Comparison of ENCODE assay signal across 2 cellular contexts in the genomic region with DNA sequence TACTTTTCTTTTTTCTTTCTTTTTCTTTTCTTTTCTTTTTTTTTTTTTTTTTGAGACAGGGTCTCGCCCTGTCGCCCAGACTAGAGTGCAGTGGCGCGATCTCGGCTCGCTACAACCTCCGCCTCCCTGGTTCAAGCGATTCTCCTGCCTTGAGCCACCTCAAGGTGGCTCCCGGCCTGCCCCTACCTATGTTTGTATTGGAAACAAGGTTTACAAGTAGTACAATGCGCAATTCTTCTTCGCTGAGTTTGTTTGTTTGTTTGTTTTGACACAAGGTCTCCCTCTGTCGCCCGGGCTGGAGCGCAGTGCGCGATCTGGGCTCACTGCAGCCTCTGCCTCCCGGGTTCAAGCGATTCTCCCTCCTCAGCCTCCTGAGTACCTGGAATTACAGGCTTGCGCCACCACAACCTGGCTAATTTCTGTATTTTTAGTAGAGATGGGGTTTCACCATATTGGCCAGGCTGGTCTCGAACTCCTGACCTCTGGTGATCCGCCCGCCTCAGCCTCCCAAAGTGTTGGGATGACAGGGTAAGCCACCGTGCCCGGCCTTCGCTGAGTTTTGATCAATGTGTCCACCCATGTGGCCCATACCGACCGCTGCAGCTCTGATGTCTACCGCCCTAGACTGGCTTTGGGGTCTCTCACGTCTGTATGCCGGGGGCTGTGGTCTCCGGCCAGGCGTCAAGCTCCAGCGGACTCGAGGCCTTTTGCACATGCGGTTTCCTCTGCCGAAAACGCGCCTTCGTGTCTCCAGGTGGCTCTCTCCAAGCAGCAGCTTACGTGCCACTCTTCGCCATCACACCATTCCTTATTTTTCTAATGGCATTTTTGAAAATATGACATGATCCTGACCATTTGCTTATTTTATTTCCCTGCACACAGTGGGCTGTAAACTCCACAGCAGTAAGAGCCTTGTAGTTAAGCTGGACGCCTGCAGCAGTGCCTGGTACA.
TF ChIP-seq lines count a peak whose summit lies in the region.

No MANE protein-coding gene starts in this region.

TF ChIP-seq in SK-N-SH, 30 proteins besides CTCF, POLR2A, EP300 and RAD21 (continued from another document):
- no peak for TF ChIP-seq GATA2 (CRISPR knock-in tag; IDR thresholded peaks at IDR 0.05)
- TF ChIP-seq, protein P1, sequence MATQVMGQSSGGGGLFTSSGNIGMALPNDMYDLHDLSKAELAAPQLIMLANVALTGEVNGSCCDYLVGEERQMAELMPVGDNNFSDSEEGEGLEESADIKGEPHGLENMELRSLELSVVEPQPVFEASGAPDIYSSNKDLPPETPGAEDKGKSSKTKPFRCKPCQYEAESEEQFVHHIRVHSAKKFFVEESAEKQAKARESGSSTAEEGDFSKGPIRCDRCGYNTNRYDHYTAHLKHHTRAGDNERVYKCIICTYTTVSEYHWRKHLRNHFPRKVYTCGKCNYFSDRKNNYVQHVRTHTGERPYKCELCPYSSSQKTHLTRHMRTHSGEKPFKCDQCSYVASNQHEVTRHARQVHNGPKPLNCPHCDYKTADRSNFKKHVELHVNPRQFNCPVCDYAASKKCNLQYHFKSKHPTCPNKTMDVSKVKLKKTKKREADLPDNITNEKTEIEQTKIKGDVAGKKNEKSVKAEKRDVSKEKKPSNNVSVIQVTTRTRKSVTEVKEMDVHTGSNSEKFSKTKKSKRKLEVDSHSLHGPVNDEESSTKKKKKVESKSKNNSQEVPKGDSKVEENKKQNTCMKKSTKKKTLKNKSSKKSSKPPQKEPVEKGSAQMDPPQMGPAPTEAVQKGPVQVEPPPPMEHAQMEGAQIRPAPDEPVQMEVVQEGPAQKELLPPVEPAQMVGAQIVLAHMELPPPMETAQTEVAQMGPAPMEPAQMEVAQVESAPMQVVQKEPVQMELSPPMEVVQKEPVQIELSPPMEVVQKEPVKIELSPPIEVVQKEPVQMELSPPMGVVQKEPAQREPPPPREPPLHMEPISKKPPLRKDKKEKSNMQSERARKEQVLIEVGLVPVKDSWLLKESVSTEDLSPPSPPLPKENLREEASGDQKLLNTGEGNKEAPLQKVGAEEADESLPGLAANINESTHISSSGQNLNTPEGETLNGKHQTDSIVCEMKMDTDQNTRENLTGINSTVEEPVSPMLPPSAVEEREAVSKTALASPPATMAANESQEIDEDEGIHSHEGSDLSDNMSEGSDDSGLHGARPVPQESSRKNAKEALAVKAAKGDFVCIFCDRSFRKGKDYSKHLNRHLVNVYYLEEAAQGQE (IDR thresholded peaks at IDR 0.05; ENCODE audit: low read depth, low read length): no peak
- no peak for TF ChIP-seq RFX5 (IDR thresholded peaks at IDR 0.05; ENCODE audit: low read length)
- TF ChIP-seq POLR2AphosphoS5 (IDR thresholded peaks at IDR 0.05; ENCODE audit: low read depth, low read length): no peak
- no peak for TF ChIP-seq TEAD4 (IDR thresholded peaks at IDR 0.05; ENCODE audit: borderline replicate concordance, insufficient read depth)
- TF ChIP-seq NFIC (IDR thresholded peaks at IDR 0.05; ENCODE audit: borderline replicate concordance): no peak
- no peak for TF ChIP-seq FOXJ3 (CRISPR knock-in tag; IDR thresholded peaks at IDR 0.05)
- TF ChIP-seq GABPA (IDR thresholded peaks at IDR 0.05; ENCODE audit: low read depth): no peak
- no peak for TF ChIP-seq RCOR1 (IDR thresholded peaks at IDR 0.05; ENCODE audit: low read length)
TF ChIP-seq in SK-N-SH: peak in this region for 0.

TF ChIP-seq in SK-N-SH treated with all-trans-retinoic acid at 6 μM for 48 hours, 23 proteins besides CTCF, POLR2A, EP300 and RAD21:
- TF ChIP-seq, protein P2, sequence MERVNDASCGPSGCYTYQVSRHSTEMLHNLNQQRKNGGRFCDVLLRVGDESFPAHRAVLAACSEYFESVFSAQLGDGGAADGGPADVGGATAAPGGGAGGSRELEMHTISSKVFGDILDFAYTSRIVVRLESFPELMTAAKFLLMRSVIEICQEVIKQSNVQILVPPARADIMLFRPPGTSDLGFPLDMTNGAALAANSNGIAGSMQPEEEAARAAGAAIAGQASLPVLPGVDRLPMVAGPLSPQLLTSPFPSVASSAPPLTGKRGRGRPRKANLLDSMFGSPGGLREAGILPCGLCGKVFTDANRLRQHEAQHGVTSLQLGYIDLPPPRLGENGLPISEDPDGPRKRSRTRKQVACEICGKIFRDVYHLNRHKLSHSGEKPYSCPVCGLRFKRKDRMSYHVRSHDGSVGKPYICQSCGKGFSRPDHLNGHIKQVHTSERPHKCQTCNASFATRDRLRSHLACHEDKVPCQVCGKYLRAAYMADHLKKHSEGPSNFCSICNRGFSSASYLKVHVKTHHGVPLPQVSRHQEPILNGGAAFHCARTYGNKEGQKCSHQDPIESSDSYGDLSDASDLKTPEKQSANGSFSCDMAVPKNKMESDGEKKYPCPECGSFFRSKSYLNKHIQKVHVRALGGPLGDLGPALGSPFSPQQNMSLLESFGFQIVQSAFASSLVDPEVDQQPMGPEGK (CRISPR knock-in tag; IDR thresholded peaks at IDR 0.05; ENCODE audit: borderline replicate concordance): no peak
- TF ChIP-seq, protein P3, sequence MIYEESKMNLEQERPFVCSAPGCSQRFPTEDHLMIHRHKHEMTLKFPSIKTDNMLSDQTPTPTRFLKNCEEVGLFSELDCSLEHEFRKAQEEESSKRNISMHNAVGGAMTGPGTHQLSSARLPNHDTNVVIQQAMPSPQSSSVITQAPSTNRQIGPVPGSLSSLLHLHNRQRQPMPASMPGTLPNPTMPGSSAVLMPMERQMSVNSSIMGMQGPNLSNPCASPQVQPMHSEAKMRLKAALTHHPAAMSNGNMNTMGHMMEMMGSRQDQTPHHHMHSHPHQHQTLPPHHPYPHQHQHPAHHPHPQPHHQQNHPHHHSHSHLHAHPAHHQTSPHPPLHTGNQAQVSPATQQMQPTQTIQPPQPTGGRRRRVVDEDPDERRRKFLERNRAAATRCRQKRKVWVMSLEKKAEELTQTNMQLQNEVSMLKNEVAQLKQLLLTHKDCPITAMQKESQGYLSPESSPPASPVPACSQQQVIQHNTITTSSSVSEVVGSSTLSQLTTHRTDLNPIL (CRISPR knock-in tag; IDR thresholded peaks at IDR 0.05; ENCODE audit: low read depth): no peak
- TF ChIP-seq, protein P4, sequence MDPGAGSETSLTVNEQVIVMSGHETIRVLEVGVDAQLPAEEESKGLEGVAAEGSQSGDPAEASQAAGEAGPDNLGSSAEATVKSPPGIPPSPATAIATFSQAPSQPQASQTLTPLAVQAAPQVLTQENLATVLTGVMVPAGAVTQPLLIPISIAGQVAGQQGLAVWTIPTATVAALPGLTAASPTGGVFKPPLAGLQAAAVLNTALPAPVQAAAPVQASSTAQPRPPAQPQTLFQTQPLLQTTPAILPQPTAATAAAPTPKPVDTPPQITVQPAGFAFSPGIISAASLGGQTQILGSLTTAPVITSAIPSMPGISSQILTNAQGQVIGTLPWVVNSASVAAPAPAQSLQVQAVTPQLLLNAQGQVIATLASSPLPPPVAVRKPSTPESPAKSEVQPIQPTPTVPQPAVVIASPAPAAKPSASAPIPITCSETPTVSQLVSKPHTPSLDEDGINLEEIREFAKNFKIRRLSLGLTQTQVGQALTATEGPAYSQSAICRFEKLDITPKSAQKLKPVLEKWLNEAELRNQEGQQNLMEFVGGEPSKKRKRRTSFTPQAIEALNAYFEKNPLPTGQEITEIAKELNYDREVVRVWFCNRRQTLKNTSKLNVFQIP (CRISPR knock-in tag; IDR thresholded peaks at IDR 0.05; ENCODE audit: borderline replicate concordance, low read depth): no peak
- no peak for TF ChIP-seq ISL1 (CRISPR knock-in tag; IDR thresholded peaks at IDR 0.05)
- TF ChIP-seq ZNF70 (CRISPR knock-in tag; IDR thresholded peaks at IDR 0.05): no peak
- TF ChIP-seq TCF4 (CRISPR knock-in tag; IDR thresholded peaks at IDR 0.05; ENCODE audit: borderline replicate concordance): no peak
- no peak for TF ChIP-seq ZC3H10 (CRISPR knock-in tag; IDR thresholded peaks at IDR 0.05)
- no peak for TF ChIP-seq CSDC2 (CRISPR knock-in tag; IDR thresholded peaks at IDR 0.05)
- no peak for TF ChIP-seq OSR1 (CRISPR knock-in tag; IDR thresholded peaks at IDR 0.05)
- no peak for TF ChIP-seq GLIS3 (CRISPR knock-in tag; IDR thresholded peaks at IDR 0.05)
- TF ChIP-seq ZNF565 (CRISPR knock-in tag; conservative IDR thresholded peaks at IDR 0.05; ENCODE audit: low read depth): no peak
- TF ChIP-seq ZFP30 (CRISPR knock-in tag; IDR thresholded peaks at IDR 0.05): no peak
- TF ChIP-seq, protein P5, sequence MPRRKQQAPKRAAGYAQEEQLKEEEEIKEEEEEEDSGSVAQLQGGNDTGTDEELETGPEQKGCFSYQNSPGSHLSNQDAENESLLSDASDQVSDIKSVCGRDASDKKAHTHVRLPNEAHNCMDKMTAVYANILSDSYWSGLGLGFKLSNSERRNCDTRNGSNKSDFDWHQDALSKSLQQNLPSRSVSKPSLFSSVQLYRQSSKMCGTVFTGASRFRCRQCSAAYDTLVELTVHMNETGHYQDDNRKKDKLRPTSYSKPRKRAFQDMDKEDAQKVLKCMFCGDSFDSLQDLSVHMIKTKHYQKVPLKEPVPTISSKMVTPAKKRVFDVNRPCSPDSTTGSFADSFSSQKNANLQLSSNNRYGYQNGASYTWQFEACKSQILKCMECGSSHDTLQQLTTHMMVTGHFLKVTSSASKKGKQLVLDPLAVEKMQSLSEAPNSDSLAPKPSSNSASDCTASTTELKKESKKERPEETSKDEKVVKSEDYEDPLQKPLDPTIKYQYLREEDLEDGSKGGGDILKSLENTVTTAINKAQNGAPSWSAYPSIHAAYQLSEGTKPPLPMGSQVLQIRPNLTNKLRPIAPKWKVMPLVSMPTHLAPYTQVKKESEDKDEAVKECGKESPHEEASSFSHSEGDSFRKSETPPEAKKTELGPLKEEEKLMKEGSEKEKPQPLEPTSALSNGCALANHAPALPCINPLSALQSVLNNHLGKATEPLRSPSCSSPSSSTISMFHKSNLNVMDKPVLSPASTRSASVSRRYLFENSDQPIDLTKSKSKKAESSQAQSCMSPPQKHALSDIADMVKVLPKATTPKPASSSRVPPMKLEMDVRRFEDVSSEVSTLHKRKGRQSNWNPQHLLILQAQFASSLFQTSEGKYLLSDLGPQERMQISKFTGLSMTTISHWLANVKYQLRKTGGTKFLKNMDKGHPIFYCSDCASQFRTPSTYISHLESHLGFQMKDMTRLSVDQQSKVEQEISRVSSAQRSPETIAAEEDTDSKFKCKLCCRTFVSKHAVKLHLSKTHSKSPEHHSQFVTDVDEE (CRISPR knock-in tag; IDR thresholded peaks at IDR 0.05): no peak
- no peak for TF ChIP-seq ZNF8 (CRISPR knock-in tag; IDR thresholded peaks at IDR 0.05)
- TF ChIP-seq PPARA (CRISPR knock-in tag; IDR thresholded peaks at IDR 0.05; ENCODE audit: borderline replicate concordance): no peak
- no peak for TF ChIP-seq TOX (CRISPR knock-in tag; IDR thresholded peaks at IDR 0.05; ENCODE audit: borderline replicate concordance)
- TF ChIP-seq ZFP3 (CRISPR knock-in tag; IDR thresholded peaks at IDR 0.05): no peak
- no peak for TF ChIP-seq SNAI2 (CRISPR knock-in tag; IDR thresholded peaks at IDR 0.05)
- no peak for TF ChIP-seq ARNTL (CRISPR knock-in tag; IDR thresholded peaks at IDR 0.05; ENCODE audit: borderline replicate concordance, low read depth)
